Comparison of ENCODE assay signal across 13 cellular contexts in genomic region chr5:170483701-170484458, GRCh38. TPM values are rescaled to one million over a fixed set of nuclear protein-coding genes. Genes with fewer than 3 reads are reported as not detected.
DNase-seq lines count a peak whose midpoint lies in the region; ATAC-seq and TF ChIP-seq lines count a peak whose summit lies in the region.
"Had no signal": no experiment of that assay in that cellular context is flagged by ENCODE, and none has a peak within 500 bp of the region (broad histone marks: within the 10 kb centered on the region; RNA-seq: fewer than 3 reads in every experiment).

No MANE protein-coding gene starts in this region.

- no peaks in the 10 kb centered on the region for H3K79me2 ChIP-seq in Karpas-422 (ENCODE audit: low read length)

- H3K9me3 ChIP-seq in Karpas-422 (ENCODE audit: low read length), result no peaks in the 10 kb centered on the region
- H3K9me3 ChIP-seq in lung (ENCODE audit: control insufficient read depth in 2 of 2, insufficient read depth in 1 of 2, low read length in 1 of 2), result no peaks in the 10 kb centered on the region
- H3K9me3 ChIP-seq: stomach had no signal

- H3K27ac ChIP-seq in Karpas-422 (ENCODE audit: low read length) (no peak overlapping the region), lung (ENCODE audit: low read depth in 1 of 2, low read length in 1 of 2) (no peak overlapping the region)
- H3K27ac ChIP-seq: stomach had no signal

- H3K4me3 ChIP-seq in Karpas-422 (ENCODE audit: low read length), result no peak overlapping the region
- H3K4me3 ChIP-seq in lung, result no peak overlapping the region
- H3K4me3 ChIP-seq: GM12878, stomach had no signal

- ATAC-seq in lung (ENCODE audit: insufficient read depth, low FRiP score) (peak; percentile 41), sciatic nerve (no peak)
- ATAC-seq: GM12878 had no signal

- DNase-seq in NCI-H1436 (lab: John Stamatoyannopoulos, UW), result peak; percentile 21
- DNase-seq in NCI-H1436 treated with DMSO at 0.1 percent for 48 hours (lab: John Stamatoyannopoulos, UW), result no peak
- DNase-seq in Karpas-422, result peak; percentile 53
- peak; percentile 59 for DNase-seq in astrocyte of the hippocampus (ENCODE audit: low read depth, low spot score)
- DNase-seq in lung (ENCODE audit: low spot score), result no peak
- no peak for DNase-seq in NAMALWA (ENCODE audit: low spot score)
- no peak for DNase-seq in Ammon's horn (ENCODE audit: low spot score)
- DNase-seq in sciatic nerve (ENCODE audit: low spot score), result no peak
- DNase-seq: activated T-cell treated with anti-CD3 and anti-CD28 coated beads, Interleukin-2, amount 50 U/mL, for 48 hours; cortex of kidney; stomach had no signal

- H3K9me2 ChIP-seq in Karpas-422 (replicated peaks; ENCODE audit: insufficient read depth, low read length), result no peaks in the 10 kb centered on the region

- no peaks in the 10 kb centered on the region for H4K20me1 ChIP-seq in Karpas-422 (ENCODE audit: insufficient read depth, low read depth, low read length)

- peak overlapping the region; percentile 7; the same call in 1 of the 2 replicates for H3K9ac ChIP-seq in Karpas-422 (ENCODE audit: low read length)

- TF ChIP-seq CTCF in lung (IDR thresholded peaks at IDR 0.05; ENCODE audit: control extremely low read depth, extremely low read depth), result no peak

- H3K4me1 ChIP-seq in Karpas-422 (ENCODE audit: low read length) (peaks cover 78% of the 10 kb centered on the region), lung (ENCODE audit: control insufficient read depth in 2 of 2, insufficient read depth in 2 of 2, low read length in 2 of 2) (no peaks in the 10 kb centered on the region)
- H3K4me1 ChIP-seq: stomach had no signal

- H2AFZ ChIP-seq in Karpas-422 (ENCODE audit: low read length), result 0 out of 2 replicates have a peak overlapping the region, but pooled peaks have one; percentile 25

- intact Hi-C loops in sciatic nerve (cut with DNase I), result no loop called here

- no peaks in the 10 kb centered on the region for H3K36me3 ChIP-seq in Karpas-422 (ENCODE audit: insufficient read depth, low read length)
- no peaks in the 10 kb centered on the region for H3K36me3 ChIP-seq in lung (ENCODE audit: control insufficient read depth in 2 of 2, insufficient read depth in 2 of 2, low read length in 2 of 2)
- H3K36me3 ChIP-seq: stomach had no signal

- no peak overlapping the region for H3K4me2 ChIP-seq in Karpas-422 (ENCODE audit: low read depth, low read length, poor library complexity, severe bottlenecking)

- H3K27me3 ChIP-seq in Karpas-422 (ENCODE audit: low read length) (no peaks in the 10 kb centered on the region; the same call in 1 of the 2 replicates), lung (ENCODE audit: control insufficient read depth, insufficient read depth) (no peaks in the 10 kb centered on the region)
- H3K27me3 ChIP-seq: stomach had no signal

- WGBS in lung, 2 donors, result 74 to 86% methylated on average over 19 of the region's 19 CpGs

RNA-seq across cellular contexts. Expression of gene KCNIP1, which starts 19.9 kb away (rescaled TPM):
- 0.29 TPM in 1 of 2 replicates, not detected in the other for total RNA-seq in Karpas-422 (2014; rRNA removed; shearing (Covaris generic); ENCODE audit: low replicate concordance)
- total RNA-seq in lung (1 to 10 TPM in 1 of 2 donors, under 1 TPM in 1; 1.00 to 1.8 TPM), sciatic nerve (2.1 TPM)
- under 1 TPM; 0.13 to 0.45 TPM for polyA plus RNA-seq in lung
- total RNA-seq: GM12878; T-helper 2 cell treated with Interferon-gamma antibody and Interleukin-4, amounts not matched to agents 100 ng/mL and 5 ng/mL, for 36 hours had no signal
- polyA plus RNA-seq: GM12878 had no signal

Comparison
In these comparisons a context has a peak if more than half of its experiments do, and no peak if none do; other contexts are left out.
1. DNase-seq: peak in NCI-H1436 (single experiment), Karpas-422 (single experiment) and astrocyte of the hippocampus (single experiment); none in NCI-H1436 treated with DMSO at 0.1 percent for 48 hours (single experiment), lung (single experiment), NAMALWA (single experiment), Ammon's horn (single experiment) and sciatic nerve (single experiment).